Comparison of ENCODE assay signal across 18 cellular contexts in the genomic region with DNA sequence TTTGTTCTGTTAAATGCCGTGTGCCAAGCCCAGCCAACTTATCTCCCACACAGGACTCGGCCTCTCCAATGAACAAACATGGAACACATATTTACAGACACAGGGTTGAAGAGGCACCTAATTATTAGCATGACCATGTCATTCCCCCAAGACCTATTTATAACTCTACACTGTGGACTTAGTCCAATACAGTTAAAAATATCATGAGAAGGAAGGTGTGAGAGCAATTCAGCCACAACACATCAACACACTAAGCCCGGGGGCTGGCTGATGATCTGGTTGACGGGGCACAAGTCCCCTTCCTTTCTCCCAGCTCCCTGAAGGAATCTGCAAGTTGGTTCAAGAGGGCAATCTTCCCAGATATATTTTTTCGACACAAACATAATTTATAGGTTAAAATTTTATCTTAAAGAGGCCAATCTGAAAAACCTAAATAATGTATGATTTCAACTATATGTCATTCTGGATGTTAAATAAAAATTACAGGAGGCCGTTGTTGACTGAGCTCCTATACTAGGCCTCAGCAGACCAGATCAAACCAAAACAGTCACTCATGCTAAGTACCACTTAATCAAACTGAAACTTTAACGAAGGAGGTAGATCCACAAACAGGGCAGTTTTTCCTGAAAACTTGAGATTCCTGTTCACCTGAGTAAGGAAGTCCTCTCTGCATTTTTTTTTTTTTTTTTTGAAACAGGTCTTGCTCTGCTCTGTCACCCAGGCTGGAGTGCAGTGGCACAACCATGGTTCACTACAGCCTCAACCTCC.
"Had no signal": no experiment of that assay in that cellular context is flagged by ENCODE, and none has a peak within 500 bp of the region (broad histone marks: within the 10 kb centered on the region; RNA-seq: fewer than 3 reads in every experiment).

No MANE protein-coding gene starts in this region.

- H3K27me3 Mint-ChIP-seq: activated CD8-positive, alpha-beta memory T cell treated with anti-CD3 and anti-CD28 coated beads, Interleukin-2, amount 10 ng/mL, durations not matched to agents 7 days and 5 days; activated naive CD8-positive, alpha-beta T cell treated with anti-CD3 and anti-CD28 coated beads for 36 hours; activated T-cell treated with anti-CD3 and anti-CD28 coated beads, Interleukin-2, amount 50 U/mL, for 24 hours had no signal

- H3K27ac Mint-ChIP-seq: activated CD8-positive, alpha-beta memory T cell treated with anti-CD3 and anti-CD28 coated beads, Interleukin-2, amount 10 ng/mL, durations not matched to agents 7 days and 5 days; activated naive CD8-positive, alpha-beta T cell treated with anti-CD3 and anti-CD28 coated beads for 36 hours; activated T-cell treated with anti-CD3 and anti-CD28 coated beads, Interleukin-2, amount 50 U/mL, for 24 hours; endodermal cell had no signal

- DNase-seq: activated CD4-positive, alpha-beta T cell treated with anti-CD3 and anti-CD28 coated beads, Interleukin-2, amount 50 U/mL, for 48 hours; activated CD8-positive, alpha-beta memory T cell treated with anti-CD3 and anti-CD28 coated beads, Interleukin-2, amount 10 ng/mL, durations not matched to agents 7 days and 5 days; activated gamma-delta T cell treated with Interleukin-2 at 50 U/mL for 16 hours; activated naive CD8-positive, alpha-beta T cell treated with anti-CD3 and anti-CD28 coated beads for 36 hours; activated T-cell treated with anti-CD3 and anti-CD28 coated beads, Interleukin-2, amount 50 U/mL, for 24 hours; brain microvascular endothelial cell; endodermal cell; erythroblast; glutamatergic neuron; occipital lobe; sigmoid colon; stimulated activated CD4-positive, alpha-beta T cell treated with anti-CD3 and anti-CD28 coated beads, Interleukin-2, amount 100 ng/mL, for 48 hours; stimulated activated CD8-positive, alpha-beta memory T cell treated with anti-CD3 and anti-CD28 coated beads, Interleukin-4, amount 100 ng/mL, for 48 hours; stomach had no signal

- ATAC-seq: activated CD4-positive, CD25-positive, alpha-beta regulatory T cell treated with anti-CD3 and anti-CD28 coated beads, Interleukin-2, amount 50 U/mL, for 24 hours; activated CD8-positive, alpha-beta memory T cell treated with anti-CD3 and anti-CD28 coated beads, Interleukin-2, amount 10 ng/mL, durations not matched to agents 7 days and 5 days; left lobe of liver had no signal

- H3K9me3 ChIP-seq: prostate gland, sigmoid colon had no signal

- H3K36me3 ChIP-seq: brain microvascular endothelial cell, prostate gland, sigmoid colon had no signal

- H3K27ac ChIP-seq: brain microvascular endothelial cell, prostate gland, sigmoid colon had no signal

- H3K4me1 ChIP-seq: prostate gland had no signal

- H3K4me3 ChIP-seq: prostate gland, sigmoid colon, stomach had no signal

- H3K4me3 Mint-ChIP-seq: activated CD8-positive, alpha-beta memory T cell treated with anti-CD3 and anti-CD28 coated beads, Interleukin-2, amount 10 ng/mL, durations not matched to agents 7 days and 5 days; activated naive CD8-positive, alpha-beta T cell treated with anti-CD3 and anti-CD28 coated beads for 36 hours; activated T-cell treated with anti-CD3 and anti-CD28 coated beads, Interleukin-2, amount 50 U/mL, for 24 hours; endodermal cell; nephron had no signal

- H3K27me3 ChIP-seq: brain microvascular endothelial cell, sigmoid colon, stomach had no signal
